8 cellular contexts compared by ENCODE assay signal in the genomic region with DNA sequence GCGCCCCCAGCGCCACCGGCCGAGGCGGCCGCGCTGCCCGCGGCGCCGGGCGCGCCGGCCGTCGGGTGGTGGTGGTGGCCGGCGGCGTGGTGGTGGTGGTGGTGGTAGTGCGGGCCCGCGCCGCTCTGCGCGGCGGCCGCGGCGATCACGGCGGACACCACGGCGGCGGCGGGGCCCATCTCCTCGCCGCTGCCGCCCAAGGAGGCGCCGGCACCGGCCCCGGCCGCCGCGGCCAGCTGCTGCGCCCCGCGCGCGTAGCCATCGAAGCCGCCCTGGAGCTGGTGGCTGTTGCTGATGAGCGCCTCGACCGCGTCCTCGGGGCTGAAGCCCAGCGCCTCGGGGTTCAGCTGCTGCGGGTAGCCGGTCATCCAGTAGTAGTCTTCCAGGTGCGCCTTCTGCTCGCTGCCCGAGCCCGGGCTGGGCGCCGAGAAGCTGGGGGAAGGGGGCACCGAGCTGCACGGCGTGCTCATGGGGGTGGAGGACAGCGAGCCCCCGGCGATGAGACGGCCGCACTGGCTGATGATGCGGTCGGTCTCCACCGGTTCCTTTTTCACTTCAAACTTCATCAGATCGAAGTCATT. TPM values are rescaled to one million over a fixed set of nuclear protein-coding genes. Genes with fewer than 3 reads are reported as not detected.
DNase-seq lines count a peak whose midpoint lies in the region; ATAC-seq and TF ChIP-seq lines count a peak whose summit lies in the region.

No MANE protein-coding gene starts in this region.

- intact Hi-C loops in activated CD4-positive, alpha-beta T cell treated with anti-CD3 and anti-CD28 coated beads for 36 hours (cut with DNase I, micrococcal nuclease): no loop called here
- intact Hi-C loops in sciatic nerve (cut with DNase I): no loop called here

- peak overlapping the region; percentile 89 for H3K27ac Mint-ChIP-seq in activated CD4-positive, alpha-beta T cell treated with anti-CD3 and anti-CD28 coated beads for 36 hours
- no peak overlapping the region for H3K27ac Mint-ChIP-seq in activated naive CD8-positive, alpha-beta T cell

- peaks cover 0 to 19% of the 10 kb centered on the region in 2 donors for H3K4me1 ChIP-seq in right atrium auricular region

- POLR2A ChIA-PET in activated CD4-positive, alpha-beta T cell treated with anti-CD3 and anti-CD28 coated beads for 36 hours (lab: Charles Lee): interaction anchor here (0.8 kb wide), 1 partner anchor 706 kb away, joined by 4 read pairs; no protein-coding TSS in a partner anchor

- CTCF ChIA-PET in activated CD4-positive, alpha-beta T cell treated with anti-CD3 and anti-CD28 coated beads for 36 hours (lab: Charles Lee): interaction anchor here (0.6 to 0.8 kb wide), 3 partner anchors 14 to 703 kb away, joined by 3 to 6 read pairs (median 4); no protein-coding TSS in a partner anchor

- H3K4me1 Mint-ChIP-seq in activated CD4-positive, alpha-beta T cell treated with anti-CD3 and anti-CD28 coated beads for 36 hours: peaks cover 35% of the 10 kb centered on the region
- peaks cover 26% of the 10 kb centered on the region for H3K4me1 Mint-ChIP-seq in activated naive CD8-positive, alpha-beta T cell (ENCODE audit: low read depth)

- peak overlapping the region; percentile 82 for H3K4me3 Mint-ChIP-seq in activated CD4-positive, alpha-beta T cell treated with anti-CD3 and anti-CD28 coated beads for 36 hours
- H3K4me3 Mint-ChIP-seq in activated naive CD8-positive, alpha-beta T cell: peak overlapping the region; percentile 76

- peaks cover 23% of the 10 kb centered on the region for H3K27me3 Mint-ChIP-seq in activated CD4-positive, alpha-beta T cell treated with anti-CD3 and anti-CD28 coated beads for 36 hours
- H3K27me3 Mint-ChIP-seq in activated naive CD8-positive, alpha-beta T cell: peaks cover 32% of the 10 kb centered on the region

- peak; percentile 49 for DNase-seq in activated CD4-positive, alpha-beta T cell treated with anti-CD3 and anti-CD28 coated beads for 36 hours
- DNase-seq in activated CD4-positive, alpha-beta T cell treated with anti-CD3 and anti-CD28 coated beads for 1 hour: no peak
- no peak for DNase-seq in right atrium auricular region (ENCODE audit: low spot score)
- peak; percentile 68 for DNase-seq in sciatic nerve (ENCODE audit: low spot score)
- no peak for DNase-seq in NCI-H2227 (lab: John Stamatoyannopoulos, UW; ENCODE audit: unreplicated experiment)
- DNase-seq in DMS79 treated with DMSO at 0.1 percent for 48 hours (lab: John Stamatoyannopoulos, UW): no peak

- peaks cover 39% of the 10 kb centered on the region for H3K36me3 Mint-ChIP-seq in activated CD4-positive, alpha-beta T cell treated with anti-CD3 and anti-CD28 coated beads for 36 hours (ENCODE audit: low read depth)
- H3K36me3 Mint-ChIP-seq in activated naive CD8-positive, alpha-beta T cell: no peaks in the 10 kb centered on the region

- ATAC-seq in activated CD4-positive, alpha-beta T cell treated with anti-CD3 and anti-CD28 coated beads for 36 hours: no peak
- ATAC-seq in sciatic nerve (no peak), HG03025 (IDR thresholded peaks at IDR 0.05; ENCODE audit: low FRiP score, unreplicated experiment) (no peak)

- H3K9me3 ChIP-seq in right atrium auricular region: no peaks in the 10 kb centered on the region

- peak overlapping the region; percentile 50 to 66 for H3K4me3 ChIP-seq in right atrium auricular region

- no peaks in the 10 kb centered on the region for H3K9me3 Mint-ChIP-seq in activated CD4-positive, alpha-beta T cell treated with anti-CD3 and anti-CD28 coated beads for 36 hours (ENCODE audit: low read depth)
- no peaks in the 10 kb centered on the region for H3K9me3 Mint-ChIP-seq in activated naive CD8-positive, alpha-beta T cell (ENCODE audit: low read depth)

- H3K27ac ChIP-seq in right atrium auricular region: peak overlapping the region; percentile 78 to 85

- no peaks in the 10 kb centered on the region for H3K36me3 ChIP-seq in right atrium auricular region

- no peak for TF ChIP-seq CTCF in right atrium auricular region (IDR thresholded peaks at IDR 0.05)

- H3K27me3 ChIP-seq in right atrium auricular region: no peaks in the 10 kb centered on the region

RNA-seq across cellular contexts. Expression of gene MAF, which starts 1.2 kb away (rescaled TPM):
- total RNA-seq in activated CD4-positive, alpha-beta T cell treated with anti-CD3 and anti-CD28 coated beads for 36 hours: 10 to 100 TPM; 66.9 to 71.4 TPM
- total RNA-seq in right atrium auricular region (10 to 100 TPM in 1 of 2 donors, 1 to 10 TPM in 1; 5.4 to 16.7 TPM), sciatic nerve (168 TPM)

Comparison
In these comparisons a context has a peak if more than half of its experiments do, and no peak if none do; other contexts are left out.
1. DNase-seq: peak in activated CD4-positive, alpha-beta T cell treated with anti-CD3 and anti-CD28 coated beads for 36 hours (single experiment) and sciatic nerve (single experiment); none in activated CD4-positive, alpha-beta T cell treated with anti-CD3 and anti-CD28 coated beads for 1 hour (single experiment), right atrium auricular region (single experiment), NCI-H2227 (single experiment) and DMS79 treated with DMSO at 0.1 percent for 48 hours (single experiment).